Comparison of ENCODE assay signal across 11 cellular contexts in the genomic region with DNA sequence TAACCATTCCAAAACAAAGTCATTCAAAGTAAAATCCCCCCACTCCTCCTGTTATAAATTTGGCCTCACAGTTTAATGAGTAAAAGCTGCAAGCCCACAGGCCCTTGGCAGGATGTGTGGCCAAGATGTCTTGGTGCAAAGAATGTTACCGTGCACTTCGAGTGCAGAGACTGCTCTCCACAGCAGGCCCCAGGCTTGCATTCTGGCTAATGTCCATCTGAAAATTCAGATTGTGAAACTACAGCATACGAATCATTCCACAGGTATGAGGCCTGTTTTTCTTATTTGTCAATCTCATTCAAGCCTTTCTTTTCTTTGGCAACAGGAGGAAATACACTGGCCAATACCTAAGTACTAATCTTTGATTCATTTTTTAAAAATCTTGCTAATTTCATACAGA. TPM values are rescaled to one million over a fixed set of nuclear protein-coding genes. Genes with fewer than 3 reads are reported as not detected.
A peak's percentile ranks its signal among the peaks of the same experiment; 100 is the strongest.
DNase-seq lines count a peak whose midpoint lies in the region; ATAC-seq, FAIRE-seq and TF ChIP-seq lines count a peak whose summit lies in the region.
"Had no signal": no experiment of that assay in that cellular context is flagged by ENCODE, and none has a peak within 500 bp of the region (broad histone marks: within the 10 kb centered on the region; RNA-seq: fewer than 3 reads in every experiment).

No MANE protein-coding gene starts in this region.

- intact Hi-C loops in lower leg skin (cut with DNase I; ENCODE audit: low total_unique reads) (no loop called here), transverse colon (cut with DNase I; ENCODE audit: low total_unique reads) (no loop called here)

- H3K4me3 ChIP-seq in choroid plexus epithelial cell (ENCODE audit: low read depth, low read length) (no peak overlapping the region), lower leg skin (ENCODE audit: low read depth, poor library complexity, severe bottlenecking) (no peak overlapping the region), transverse colon (no peak overlapping the region)

- WGBS in lower leg skin, 2 donors, result 17 to 26% methylated on average over 3 of the region's 3 CpGs
- WGBS in transverse colon (ENCODE audit: low coverage in 1 of 2), 2 donors, result 52 to 58% methylated on average over 3 of the region's 3 CpGs

- CTCF ChIA-PET in activated CD4-positive, alpha-beta memory T cell treated with anti-CD3 and anti-CD28 coated beads, Interleukin-2, amount 10 ng/mL, durations not matched to agents 7 days and 5 days (lab: Charles Lee), result no interaction called here

- no peaks in the 10 kb centered on the region for H3K4me1 Mint-ChIP-seq in activated CD4-positive, alpha-beta memory T cell treated with anti-CD3 and anti-CD28 coated beads, Interleukin-2, amount 10 ng/mL, durations not matched to agents 7 days and 5 days

- TF ChIP-seq POLR2A in lower leg skin (IDR thresholded peaks at IDR 0.05), result no peak
- TF ChIP-seq POLR2A in transverse colon (IDR thresholded peaks at IDR 0.05), result no peak

- no peaks in the 10 kb centered on the region for H3K9me3 ChIP-seq in transverse colon

- H3K36me3 ChIP-seq in transverse colon, result no peaks in the 10 kb centered on the region

- POLR2A ChIA-PET in activated CD4-positive, alpha-beta memory T cell treated with anti-CD3 and anti-CD28 coated beads, Interleukin-2, amount 10 ng/mL, durations not matched to agents 7 days and 5 days (lab: Charles Lee), result no interaction called here

- no peak for FAIRE-seq in HTR-8/SVneo (lab: Jason Lieb, UNC)

- TF ChIP-seq CTCF in choroid plexus epithelial cell (conservative IDR thresholded peaks at IDR 0.05; ENCODE audit: low read depth, low read length) (no peak), lower leg skin (IDR thresholded peaks at IDR 0.05) (no peak), transverse colon (IDR thresholded peaks at IDR 0.05) (no peak)

- DNase-seq in HTR-8/SVneo (ENCODE audit: insufficient read length, low spot score) (peak; percentile 28), choroid plexus epithelial cell (ENCODE audit: low read depth) (peak; percentile 99), lower leg skin (ENCODE audit: low spot score in 2 of 2) (peak; percentile 63 to 82), transverse colon (no peak), GDM1 (lab: John Stamatoyannopoulos, UW) (no peak)
- no peak for DNase-seq in activated CD4-positive, alpha-beta memory T cell treated with anti-CD3 and anti-CD28 coated beads, Interleukin-2, amount 10 ng/mL, durations not matched to agents 7 days and 5 days
- DNase-seq in stimulated activated naive CD4-positive, alpha-beta T cell treated with Interleukin-2 at 50 U/mL for 16 hours (lab: John Stamatoyannopoulos, UW), result no peak
- DNase-seq: effector memory CD4-positive, alpha-beta T cell; H7; naive B cell had no signal

- TF ChIP-seq EP300 in transverse colon (IDR thresholded peaks at IDR 0.05; ENCODE audit: low read depth), result no peak

- no peaks in the 10 kb centered on the region for H3K9me3 Mint-ChIP-seq in activated CD4-positive, alpha-beta memory T cell treated with anti-CD3 and anti-CD28 coated beads, Interleukin-2, amount 10 ng/mL, durations not matched to agents 7 days and 5 days
- H3K9me3 Mint-ChIP-seq: naive B cell had no signal

- no peak overlapping the region for H3K4me3 Mint-ChIP-seq in activated CD4-positive, alpha-beta memory T cell treated with anti-CD3 and anti-CD28 coated beads, Interleukin-2, amount 10 ng/mL, durations not matched to agents 7 days and 5 days
- H3K4me3 Mint-ChIP-seq: naive B cell had no signal

- in situ Hi-C loops in transverse colon (cut with MboI; ENCODE audit: low pct_ligation_motif_present in 1 of 4, low pct_unique_long_range_greater_than_20kb in 1 of 4, low sequenced_read_pairs in 3 of 4), result no loop called here

- H3K27ac Mint-ChIP-seq in activated CD4-positive, alpha-beta memory T cell treated with anti-CD3 and anti-CD28 coated beads, Interleukin-2, amount 10 ng/mL, durations not matched to agents 7 days and 5 days, result no peak overlapping the region
- H3K27ac Mint-ChIP-seq: naive B cell had no signal

- no peak for ATAC-seq in HG03469 (IDR thresholded peaks at IDR 0.05; ENCODE audit: unreplicated experiment)

- H3K36me3 Mint-ChIP-seq in activated CD4-positive, alpha-beta memory T cell treated with anti-CD3 and anti-CD28 coated beads, Interleukin-2, amount 10 ng/mL, durations not matched to agents 7 days and 5 days (ENCODE audit: low read depth), result no peaks in the 10 kb centered on the region

- no peaks in the 10 kb centered on the region for H3K27me3 ChIP-seq in transverse colon

- H3K27ac ChIP-seq in transverse colon, result peak overlapping the region; percentile 57 to 74 (median 72)

- H3K4me1 ChIP-seq in transverse colon, result peaks cover 6 to 17% (median 13%) of the 10 kb centered on the region in 4 donors

- peaks cover 14% of the 10 kb centered on the region for H3K27me3 Mint-ChIP-seq in activated CD4-positive, alpha-beta memory T cell treated with anti-CD3 and anti-CD28 coated beads, Interleukin-2, amount 10 ng/mL, durations not matched to agents 7 days and 5 days

RNA-seq across cellular contexts. Expression of a gene that starts 7.1 kb away (rescaled TPM):
- total RNA-seq in lower leg skin (10 to 100 TPM; 22.7 to 55.9 (median 40.6) TPM), transverse colon (10 to 100 TPM in 3 of 4 donors, 1 to 10 TPM in 1; 9.6 to 41.1 (median 15.4) TPM)
- 1 to 10 TPM; 6.3 to 6.5 TPM for total RNA-seq in activated CD4-positive, alpha-beta memory T cell treated with anti-CD3 and anti-CD28 coated beads, Interleukin-2, amount 10 ng/mL, durations not matched to agents 7 days and 5 days

RNA-seq across cellular contexts. Expression of a gene that starts 33.4 kb away (rescaled TPM):
- total RNA-seq in lower leg skin (1 to 10 TPM in 3 of 4 donors, under 1 TPM in 1; 0.93 to 2.1 (median 1.5) TPM), transverse colon (1 to 10 TPM in 2 of 4 donors, under 1 TPM in 1, not detected in 1; 0.95 to 1.2 (median 1.2) TPM)
- total RNA-seq in activated CD4-positive, alpha-beta memory T cell treated with anti-CD3 and anti-CD28 coated beads, Interleukin-2, amount 10 ng/mL, durations not matched to agents 7 days and 5 days, result under 1 TPM in 1 of 2 experiments, not detected in 1; 0.23 TPM
- total RNA-seq: H7 had no signal

Comparison
In these comparisons a context has a peak if more than half of its experiments do, and no peak if none do; other contexts are left out.
1. DNase-seq: peak in HTR-8/SVneo (single experiment), choroid plexus epithelial cell (single experiment) and lower leg skin (2 of 2); none in transverse colon (single experiment), activated CD4-positive, alpha-beta memory T cell treated with anti-CD3 and anti-CD28 coated beads, Interleukin-2, amount 10 ng/mL, durations not matched to agents 7 days and 5 days (single experiment), GDM1 (single experiment) and stimulated activated naive CD4-positive, alpha-beta T cell treated with Interleukin-2 at 50 U/mL for 16 hours (single experiment).